8 cellular contexts compared by ENCODE assay signal in the genomic region with DNA sequence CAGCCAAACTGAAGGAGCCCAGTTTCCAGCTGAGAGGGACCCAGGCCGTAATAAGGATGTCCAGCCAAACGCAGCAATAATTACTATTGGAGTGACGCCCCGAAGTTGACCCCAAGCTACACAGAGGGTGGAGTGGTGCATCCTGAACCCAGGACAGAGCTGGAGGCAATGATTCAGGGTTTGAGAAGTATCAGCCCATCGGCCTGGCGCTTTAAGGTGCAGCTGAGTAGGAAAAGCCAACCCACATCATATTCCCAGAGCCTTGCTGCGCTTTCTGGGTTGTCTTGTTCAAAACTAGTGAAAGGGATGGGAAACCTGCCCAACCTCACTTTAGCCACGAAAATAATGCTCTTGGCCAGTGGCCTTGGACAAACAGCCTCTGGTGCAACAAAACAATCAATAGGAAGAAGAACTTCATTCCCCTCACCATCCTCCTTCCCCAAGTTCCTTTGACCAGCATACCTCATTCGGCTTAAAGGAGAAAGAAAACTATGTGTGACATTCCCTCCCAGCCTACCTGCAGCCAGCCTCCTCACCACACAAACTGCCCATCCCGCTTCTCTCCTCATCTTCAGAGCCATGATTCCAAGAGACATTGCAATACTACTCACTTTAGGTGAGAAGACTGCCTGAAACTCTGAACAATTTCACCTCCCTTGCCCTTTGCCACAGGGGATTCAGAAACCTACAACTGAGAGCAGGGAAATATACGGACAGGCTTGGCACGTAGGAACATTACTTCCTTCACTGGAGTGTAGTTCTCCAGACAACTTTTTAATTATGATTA.
DNase-seq lines count a peak whose midpoint lies in the region; ATAC-seq and TF ChIP-seq lines count a peak whose summit lies in the region.

No MANE protein-coding gene starts in this region.

- H3K27me3 ChIP-seq in heart right ventricle (no peaks in the 10 kb centered on the region), neuronal stem cell (ENCODE audit: control insufficient read depth in 3 of 3, insufficient read depth in 3 of 3, low read depth in 1 of 3, low read length in 3 of 3) (peaks cover 0 to 42% (median 32%) of the 10 kb centered on the region in 3 experiments)

- no peak overlapping the region for H4K8ac ChIP-seq in neuronal stem cell (ENCODE audit: low read depth, low read length)

- no peak overlapping the region for H4K91ac ChIP-seq in neuronal stem cell (ENCODE audit: low read depth, low read length, poor library complexity)

- 7 to 11% methylated on average over 12 of the region's 12 CpGs for WGBS in heart right ventricle, 2 donors
- WGBS in neuronal stem cell (ENCODE audit: extremely low coverage in 2 of 2, insufficient read length in 2 of 2, insufficient replicate concordance in 1 of 2), 2 donors = no CpG with 5 or more reads among the region's 12 CpGs

- peak overlapping the region; percentile 82 for H3K23ac ChIP-seq in neuronal stem cell (ENCODE audit: low read depth, low read length, poor library complexity)

- intact Hi-C loops in heart right ventricle (cut with DNase I) (loop anchor here in 8 of 10 donors (5.0 to 10.0 kb wide), 10 partner anchors 47 to 394 kb away; a partner anchor contains a TSS), Right ventricle myocardium inferior (cut with DNase I) (loop anchor here (2.0 to 5.0 kb wide), 2 partner anchors 37 to 76 kb away; no protein-coding TSS in a partner anchor)

- H3K4me3 ChIP-seq in heart right ventricle (peak overlapping the region; percentile 43 to 95 (median 82)), neuronal stem cell (ENCODE audit: low read length in 2 of 2) (peak overlapping the region; percentile 56 to 67)

- H3K9me3 ChIP-seq in heart right ventricle (no peaks in the 10 kb centered on the region), neuronal stem cell (replicated peaks in 1 of 2; ENCODE audit: control insufficient read depth in 2 of 2, insufficient read depth in 1 of 2, low read depth in 1 of 2, low read length in 2 of 2) (no peaks in the 10 kb centered on the region)

- peaks cover 0 to 42% (median 32%) of the 10 kb centered on the region in 9 donors for H3K4me1 ChIP-seq in heart right ventricle
- peaks cover 13 to 32% of the 10 kb centered on the region in 2 donors for H3K4me1 ChIP-seq in neuronal stem cell (ENCODE audit: control insufficient read depth in 2 of 2, insufficient read depth in 1 of 2, low read depth in 1 of 2, low read length in 2 of 2)

- H3K27ac ChIP-seq in heart right ventricle (peak overlapping the region; percentile 94 to 100 (median 99)), neuronal stem cell (replicated peaks; ENCODE audit: low read length) (no peak overlapping the region)

- H3K4ac ChIP-seq in neuronal stem cell (ENCODE audit: low read length) = no peak overlapping the region

- H3K4me2 ChIP-seq in neuronal stem cell (ENCODE audit: insufficient read depth, low read length, poor library complexity, severe bottlenecking) = peak overlapping the region; percentile 85

- no peak overlapping the region for H2AK5ac ChIP-seq in neuronal stem cell (ENCODE audit: low read depth, low read length)

- H2BK12ac ChIP-seq in neuronal stem cell (ENCODE audit: low read length) = no peak overlapping the region

- H3K18ac ChIP-seq in neuronal stem cell (ENCODE audit: low read length) = peak overlapping the region; percentile 68

- peak overlapping the region; percentile 98 for H2AFZ ChIP-seq in neuronal stem cell (ENCODE audit: low read length)

- DNase-seq in heart right ventricle = peak in 1 of 2 donors; percentile 17
- no peak for DNase-seq in Right ventricle myocardium inferior (ENCODE audit: missing footprints)
- peak; percentile 25 for DNase-seq in SW480 (ENCODE audit: low spot score)
- DNase-seq in fibroblast of peridontal ligament (ENCODE audit: extremely low read depth) = peak; percentile 61
- peak; percentile 6 for DNase-seq in neuronal stem cell (ENCODE audit: low spot score)
- no peak for DNase-seq in activated CD4-positive, CD25-positive, alpha-beta regulatory T cell (lab: John Stamatoyannopoulos, UW)
- no peak for DNase-seq in epidermal melanocyte (ENCODE audit: insufficient read length, low spot score)

- H2BK15ac ChIP-seq in neuronal stem cell (ENCODE audit: low read length) = peak overlapping the region; percentile 15

- H3K14ac ChIP-seq in neuronal stem cell (ENCODE audit: low read length) = no peak overlapping the region

- no peak for TF ChIP-seq CTCF in heart right ventricle (IDR thresholded peaks at IDR 0.05)

- H3K36me3 ChIP-seq in heart right ventricle (no peaks in the 10 kb centered on the region), neuronal stem cell (replicated peaks in 1 of 2; ENCODE audit: control insufficient read depth in 2 of 2, insufficient read depth in 2 of 2, low read length in 2 of 2) (no peaks in the 10 kb centered on the region)

- no peak overlapping the region for H2BK120ac ChIP-seq in neuronal stem cell (ENCODE audit: low read depth, low read length)

- H3K79me1 ChIP-seq in neuronal stem cell (ENCODE audit: low read depth, low read length) = no peaks in the 10 kb centered on the region

- ATAC-seq in heart right ventricle (peak in 1 of 8 donors; percentile 8), Right ventricle myocardium inferior (no peak), HG02642 (IDR thresholded peaks at IDR 0.05; ENCODE audit: poor library complexity, unreplicated experiment) (no peak)

- no peak overlapping the region for H3K9ac ChIP-seq in neuronal stem cell (ENCODE audit: low read depth, low read length, poor library complexity)

- H2BK5ac ChIP-seq in neuronal stem cell (ENCODE audit: low read length) = peak overlapping the region; percentile 40

Comparison
In these comparisons a context has a peak if more than half of its experiments do, and no peak if none do; other contexts are left out.
1. DNase-seq: peak in SW480 (single experiment), fibroblast of peridontal ligament (single experiment) and neuronal stem cell (single experiment); none in Right ventricle myocardium inferior (single experiment), activated CD4-positive, CD25-positive, alpha-beta regulatory T cell (0 of 4) and epidermal melanocyte (single experiment).